Comparison of ENCODE assay signal across 26 cellular contexts in the genomic region with DNA sequence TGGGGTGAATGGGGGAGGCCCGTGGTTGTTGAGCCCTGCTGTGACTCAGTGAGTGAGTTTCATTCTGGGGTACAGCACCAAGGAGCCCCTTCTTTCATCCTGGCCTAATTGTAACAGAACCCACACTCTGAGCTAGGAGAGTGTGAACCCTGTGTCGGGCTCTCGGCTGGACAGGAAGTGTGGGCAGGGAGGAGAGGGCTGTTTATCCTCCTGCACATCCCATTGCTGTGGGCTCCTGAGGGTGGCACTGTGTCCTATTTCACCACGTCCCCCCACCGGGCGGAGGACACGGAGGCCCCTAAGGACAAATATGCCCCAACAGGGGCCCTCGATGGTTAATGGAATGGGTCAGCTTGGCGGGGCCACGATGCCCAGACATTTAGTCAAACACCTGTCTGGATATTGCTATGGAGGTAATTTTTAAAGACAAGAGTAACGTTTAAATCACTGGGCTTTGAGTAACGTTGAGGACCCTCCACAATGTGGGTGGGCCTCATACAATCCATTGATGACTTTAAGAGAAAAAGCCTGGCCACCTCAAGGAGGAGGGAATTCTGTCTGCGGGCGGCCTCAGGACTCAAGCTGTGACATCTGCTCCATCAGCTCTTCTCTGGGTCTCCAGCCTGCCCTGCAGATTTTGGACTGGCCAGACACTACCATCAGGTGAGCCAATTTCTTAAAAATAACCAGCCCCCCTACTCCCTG. TPM values are rescaled to one million over a fixed set of nuclear protein-coding genes. Genes with fewer than 3 reads are reported as not detected.
DNase-seq lines count a peak whose midpoint lies in the region; ATAC-seq, FAIRE-seq and TF ChIP-seq lines count a peak whose summit lies in the region.
"Had no signal": no experiment of that assay in that cellular context is flagged by ENCODE, and none has a peak within 500 bp of the region (broad histone marks: within the 10 kb centered on the region; RNA-seq: fewer than 3 reads in every experiment).

No MANE protein-coding gene starts in this region.

- H4K20me1 ChIP-seq in HepG2 (ENCODE audit: insufficient read depth, low read length): no peaks in the 10 kb centered on the region
- H4K20me1 ChIP-seq: BLaER1 treated with 17β-estradiol and CSF1 and Interleukin-3, amounts not matched to agents 10 nM and 100 nM had no signal

- TF ChIP-seq EP300 in HepG2 (IDR thresholded peaks at IDR 0.05; ENCODE audit: low read depth in 2 of 2, low read length in 2 of 2) (no peak), HepG2 (CRISPR knock-in tag; IDR thresholded peaks at IDR 0.05; ENCODE audit: borderline replicate concordance) (no peak)

- H3K36me3 Mint-ChIP-seq in nephron (ENCODE audit: low read depth) (no peaks in the 10 kb centered on the region), type B pancreatic cell (no peaks in the 10 kb centered on the region)
- H3K36me3 Mint-ChIP-seq: CD14-positive monocyte; CD8-positive, alpha-beta memory T cell had no signal

- H3K27ac ChIP-seq in HepG2 (ENCODE audit: extremely low read length, insufficient read depth, low read length): no peak overlapping the region
- no peak overlapping the region for H3K27ac ChIP-seq in right lobe of liver
- H3K27ac ChIP-seq: A549; BLaER1 treated with 17β-estradiol and CSF1 and Interleukin-3, amounts not matched to agents 10 nM and 100 nM had no signal

- H3K9me3 Mint-ChIP-seq in nephron: no peaks in the 10 kb centered on the region
- no peaks in the 10 kb centered on the region for H3K9me3 Mint-ChIP-seq in type B pancreatic cell
- H3K9me3 Mint-ChIP-seq: CD4-positive, alpha-beta T cell; GM23338 had no signal

- ATAC-seq in HepG2 (peak; percentile 56), right lobe of liver (no peak), HG03025 (IDR thresholded peaks at IDR 0.05; ENCODE audit: low FRiP score, unreplicated experiment) (no peak), GM21526 (IDR thresholded peaks at IDR 0.05; ENCODE audit: low FRiP score, unreplicated experiment) (no peak)
- ATAC-seq: GM12878, GM23338 had no signal

- H3K27me3 ChIP-seq in HepG2 (ENCODE audit: control insufficient read depth in 1 of 2, insufficient read depth in 2 of 2, low read length in 2 of 2) (peaks cover 6 to 63% of the 10 kb centered on the region in 2 experiments), right lobe of liver (no peaks in the 10 kb centered on the region)
- H3K27me3 ChIP-seq: BE2C; BLaER1 treated with 17β-estradiol and CSF1 and Interleukin-3, amounts not matched to agents 10 nM and 100 nM had no signal

- H3K9ac ChIP-seq in HepG2 (ENCODE audit: insufficient read depth, low read depth, low read length): no peak overlapping the region
- H3K9ac ChIP-seq: BLaER1 treated with 17β-estradiol and CSF1 and Interleukin-3, amounts not matched to agents 10 nM and 100 nM had no signal

- in situ Hi-C loops in HepG2 (cut with HindIII; ENCODE audit: extremely low pct_ligation_motif_present, low pct_unique_long_range_greater_than_20kb) (no loop called here), KBM-7 (cut with MboI; ENCODE audit: low pct_unique_long_range_greater_than_20kb, low sequenced_read_pairs) (no loop called here)

- no TSS peak for BruUV-seq in HepG2 (replicated peaks; lab: Mats Ljungman, UMichigan)

- no peak overlapping the region for H3K4me3 Mint-ChIP-seq in nephron
- H3K4me3 Mint-ChIP-seq in type B pancreatic cell: no peak overlapping the region
- H3K4me3 Mint-ChIP-seq: CD14-positive monocyte; CD4-positive, alpha-beta T cell; CD8-positive, alpha-beta memory T cell; GM23338 had no signal

- no peak overlapping the region for H2AFZ ChIP-seq in HepG2 (ENCODE audit: low read length)
- H2AFZ ChIP-seq: GM23338 had no signal

- no peak overlapping the region for H3K4me3 ChIP-seq in HepG2 (replicated peaks in 1 of 3; ENCODE audit: insufficient read depth in 1 of 3, low read depth in 2 of 3, low read length in 3 of 3)
- no peak overlapping the region for H3K4me3 ChIP-seq in right lobe of liver
- H3K4me3 ChIP-seq: A549; BLaER1 treated with 17β-estradiol and CSF1 and Interleukin-3, amounts not matched to agents 10 nM and 100 nM; GM12878; GM23338 had no signal

- H3K27me3 Mint-ChIP-seq in nephron (ENCODE audit: low read depth) (peaks cover 7% of the 10 kb centered on the region), type B pancreatic cell (peaks cover 13% of the 10 kb centered on the region)

- H3K4me1 Mint-ChIP-seq in nephron (peaks cover 36% of the 10 kb centered on the region), type B pancreatic cell (ENCODE audit: unreplicated experiment) (peaks cover 22% of the 10 kb centered on the region)
- H3K4me1 Mint-ChIP-seq: CD14-positive monocyte; CD8-positive, alpha-beta memory T cell; GM23338 had no signal

- no peaks in the 10 kb centered on the region for H3K9me3 ChIP-seq in HepG2 (ENCODE audit: low read length)
- no peaks in the 10 kb centered on the region for H3K9me3 ChIP-seq in right lobe of liver
- H3K9me3 ChIP-seq: A549; BE2C; BLaER1 treated with 17β-estradiol and CSF1 and Interleukin-3, amounts not matched to agents 10 nM and 100 nM had no signal

- TF ChIP-seq RAD21 in HepG2 (CRISPR knock-in tag; IDR thresholded peaks at IDR 0.05): no peak

- no peak for TF ChIP-seq POLR2A in HepG2 (IDR thresholded peaks at IDR 0.05; ENCODE audit: insufficient read depth in 1 of 2, low read depth in 2 of 2, low read length in 2 of 2)
- TF ChIP-seq POLR2A in right lobe of liver (IDR thresholded peaks at IDR 0.05): no peak

- POLR2A ChIA-PET in HepG2 (lab: Yijun Ruan, JAX): no interaction called here

- H3K79me2 ChIP-seq in HepG2 (ENCODE audit: insufficient read depth, low read length): no peaks in the 10 kb centered on the region

- H3K36me3 ChIP-seq in HepG2 (replicated peaks in 1 of 2; ENCODE audit: control insufficient read depth in 1 of 2, insufficient read depth in 2 of 2, low read length in 2 of 2) (no peaks in the 10 kb centered on the region), right lobe of liver (no peaks in the 10 kb centered on the region)
- H3K36me3 ChIP-seq: BE2C; BLaER1 treated with 17β-estradiol and CSF1 and Interleukin-3, amounts not matched to agents 10 nM and 100 nM had no signal

- 2% methylated on average over 9 of the region's 14 CpGs for WGBS in HepG2 (ENCODE audit: low lambda C conversion rate)
- WGBS in right lobe of liver (ENCODE audit: insufficient coverage, low coverage, low lambda C conversion rate, missing lambda C conversion rate): 39% methylated on average over 7 of the region's 14 CpGs

- no peak for FAIRE-seq in HepG2 (lab: Jason Lieb, UNC)
- FAIRE-seq: A549, GM12878, GM19239, H54 had no signal

- DNase-seq in HepG2 (ENCODE audit: low spot score) (no peak), right lobe of liver (no peak), cerebellar cortex (ENCODE audit: low spot score) (peak; percentile 72), type B pancreatic cell (ENCODE audit: extremely low spot score, unreplicated experiment) (no peak), KBM-7 (no peak)
- DNase-seq: 8988T; ACHN; AML-193; BE2C; Calu3; CD4-positive, alpha-beta T cell; CD8-positive, alpha-beta memory T cell; DMS153; DND-41; GDM1; HCEC 1CT had no signal

- H3K4me1 ChIP-seq in HepG2 (ENCODE audit: insufficient read depth, low read length): peaks cover 22% of the 10 kb centered on the region
- no peaks in the 10 kb centered on the region for H3K4me1 ChIP-seq in right lobe of liver
- H3K4me1 ChIP-seq: BE2C had no signal

- intact Hi-C loops in HepG2 (cut with micrococcal nuclease; ENCODE audit: unreplicated experiment): no loop called here
- intact Hi-C loops in right lobe of liver (cut with DNase I): no loop called here

- peak overlapping the region; percentile 18; the same call in 1 of the 2 replicates for H3K4me2 ChIP-seq in HepG2 (ENCODE audit: low read depth, low read length)
- H3K4me2 ChIP-seq: A549; BLaER1 treated with 17β-estradiol and CSF1 and Interleukin-3, amounts not matched to agents 10 nM and 100 nM; GM23338 had no signal

- TF ChIP-seq CTCF in HepG2 (CRISPR knock-in tag; IDR thresholded peaks at IDR 0.05) (peak; percentile 34), right lobe of liver (IDR thresholded peaks at IDR 0.05) (no peak), nephron (IDR thresholded peaks at IDR 0.05; ENCODE audit: unreplicated experiment in 3 of 3) (no peak), type B pancreatic cell (conservative IDR thresholded peaks at IDR 0.05) (no peak)

- CTCF ChIA-PET in HepG2 (lab: Yijun Ruan, JAX; ENCODE audit: low intra/inter-chr PET ratio, low total read pairs): no interaction called here

- H3K27ac Mint-ChIP-seq in nephron: peak overlapping the region in 2 of 3 experiments; percentile 31 to 62
- peak overlapping the region; percentile 29 for H3K27ac Mint-ChIP-seq in type B pancreatic cell
- H3K27ac Mint-ChIP-seq: CD14-positive monocyte; CD4-positive, alpha-beta T cell; GM23338 had no signal

RNA-seq across cellular contexts. Expression of a gene that starts 46.1 kb away (rescaled TPM):
- total RNA-seq in HepG2 (2016; rRNA removed; fragmentation: Illumina TruSeq; extraction: Trizol): 0.66 and 1.0 TPM in 2 replicates
- 0.09 and 0.10 TPM in 2 replicates for total RNA-seq in HepG2 (2016; cell fraction: cytosol; rRNA removed; fragmentation: Illumina TruSeq; extraction: Trizol; ENCODE audit: low read depth)
- total RNA-seq in HepG2 (2016; cell fraction: insoluble cytoplasmic fraction; rRNA removed; fragmentation: Illumina TruSeq; extraction: Trizol): 0.46 and 0.71 TPM in 2 replicates
- total RNA-seq in HepG2 (2016; cell fraction: membrane; rRNA removed; fragmentation: Illumina TruSeq; extraction: Trizol): 0.43 and 0.55 TPM in 2 replicates
- total RNA-seq in HepG2 (2016; cell fraction: nucleus; rRNA removed; fragmentation: Illumina TruSeq; extraction: Trizol): 1.9 and 2.0 TPM in 2 replicates
- polyA plus RNA-seq in HepG2 (2011; rRNA removed): 0.82 and 2.6 TPM in 2 replicates
- 0.35 and 0.82 TPM in 2 replicates for polyA plus RNA-seq in HepG2 (2011; cell fraction: cytosol; rRNA removed)
- polyA plus RNA-seq in HepG2 (2011; cell fraction: nucleus; rRNA removed): 10.2 and 19.2 TPM in 2 replicates
- 3.3 and 4.5 TPM in 2 replicates for polyA plus RNA-seq in HepG2 (2012)
- 0.06 and 0.07 TPM in 2 replicates for polyA plus RNA-seq in HepG2 (2016; cell fraction: cytosol; fragmentation: Illumina TruSeq; extraction: Trizol; ENCODE audit: low read depth)
- 0.38 and 1.0 TPM in 2 replicates for polyA plus RNA-seq in HepG2 (2016; cell fraction: insoluble cytoplasmic fraction; fragmentation: Illumina TruSeq; extraction: Trizol; ENCODE audit: low read depth)
- 0.13 and 0.14 TPM in 2 replicates for polyA plus RNA-seq in HepG2 (2016; cell fraction: membrane; fragmentation: Illumina TruSeq; extraction: Trizol; ENCODE audit: low read depth)
- polyA plus RNA-seq in HepG2 (2016; cell fraction: nucleus; fragmentation: Illumina TruSeq; extraction: Trizol; ENCODE audit: insufficient read depth, low read depth): 2.4 and 2.8 TPM in 2 replicates
- polyA minus RNA-seq in HepG2 (2011; rRNA and poly(A)+ RNA removed; ENCODE audit: low replicate concordance): 1.1 and 3.6 TPM in 2 replicates
- 0.62 and 0.99 TPM in 2 replicates for polyA minus RNA-seq in HepG2 (2011; cell fraction: cytosol; rRNA and poly(A)+ RNA removed)
- 1.0 and 2.5 TPM in 2 replicates for polyA minus RNA-seq in HepG2 (2011; cell fraction: nucleus; rRNA and poly(A)+ RNA removed)
- 1 to 10 TPM in 5 of 6 experiments, under 1 TPM in 1; 0.18 to 6.2 (median 3.1) TPM for total RNA-seq in right lobe of liver
- 13.4 and 24.0 TPM in 2 replicates for total RNA-seq in type B pancreatic cell (ENCODE audit: low replicate concordance)
- total RNA-seq: Calu3; CD4-positive, alpha-beta T cell; CD8-positive, alpha-beta memory T cell had no signal
- polyA plus RNA-seq: CD8-positive, alpha-beta memory T cell had no signal
